ENCODE assay signal across 1 cellular context in genomic region chr6:107030151-107030550, GRCh38.
TF ChIP-seq lines count a peak whose summit lies in the region.

No MANE protein-coding gene starts in this region.

TF ChIP-seq in GM12878, 131 proteins besides CTCF, POLR2A, EP300 and RAD21:
- TF ChIP-seq ATF7 (IDR thresholded peaks at IDR 0.05; ENCODE audit: low read depth) (no peak), PAX5 (IDR thresholded peaks at IDR 0.05; ENCODE audit: borderline replicate concordance, low read depth, low read length) (no peak), YY1 (IDR thresholded peaks at IDR 0.05; ENCODE audit: low read depth, low read length) (no peak)
